ENCODE assay signal across 12 cellular contexts in the genomic region with DNA sequence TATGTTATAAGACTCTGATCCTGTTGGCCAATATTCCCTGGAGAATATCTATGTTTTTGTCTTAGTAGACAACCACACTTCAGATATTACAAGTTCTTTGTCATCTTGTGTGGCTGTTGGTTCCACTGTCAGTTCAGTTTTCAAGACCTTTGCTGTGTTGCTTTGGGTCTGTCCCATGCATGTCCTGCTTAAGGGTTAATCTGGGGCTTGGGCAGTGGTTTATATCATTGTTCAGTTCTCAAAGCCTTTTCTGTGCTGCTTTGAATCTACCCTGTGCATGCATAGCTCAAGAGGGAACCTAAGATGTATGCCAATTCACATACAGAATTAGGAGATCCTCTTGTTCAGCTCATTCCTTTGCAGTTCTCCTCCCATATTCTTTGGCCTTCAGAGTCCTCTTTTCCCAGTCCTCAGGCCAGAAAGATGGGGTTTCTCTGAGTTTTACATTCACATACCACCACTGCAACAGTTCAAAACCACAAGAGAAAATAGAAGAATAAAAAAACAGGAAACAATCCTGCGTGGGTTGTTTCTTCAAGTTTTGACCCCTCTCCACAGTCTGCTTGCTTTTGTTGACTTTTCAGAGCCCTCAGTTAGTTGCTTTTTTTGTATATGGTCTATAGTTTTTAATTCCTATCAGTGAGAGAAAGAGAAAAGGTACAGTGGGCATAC. TPM values are rescaled to one million over a fixed set of nuclear protein-coding genes. Genes with fewer than 3 reads are reported as not detected.
DNase-seq lines count a peak whose midpoint lies in the region; ATAC-seq and TF ChIP-seq lines count a peak whose summit lies in the region.
"Had no signal": no experiment of that assay in that cellular context is flagged by ENCODE, and none has a peak within 500 bp of the region (broad histone marks: within the 10 kb centered on the region; RNA-seq: fewer than 3 reads in every experiment).

No MANE protein-coding gene starts in this region.

- no peaks in the 10 kb centered on the region for H4K20me1 ChIP-seq in H9 (ENCODE audit: control insufficient read depth, insufficient read depth, insufficient read length)

- intact Hi-C loops in CD4-positive, alpha-beta T cell (cut with DNase I, micrococcal nuclease) = no loop called here

- no peak overlapping the region for H2AFZ ChIP-seq in H9 (ENCODE audit: low read length)

- H3K79me2 ChIP-seq in H9 (ENCODE audit: insufficient read depth, low read length) = no peaks in the 10 kb centered on the region

- no peaks in the 10 kb centered on the region for H3K27me3 Mint-ChIP-seq in CD4-positive, alpha-beta T cell
- no peaks in the 10 kb centered on the region for H3K27me3 Mint-ChIP-seq in H9 (ENCODE audit: low read depth)
- H3K27me3 Mint-ChIP-seq in T-cell = no peaks in the 10 kb centered on the region
- peaks cover 0 to 1% (median 0%) of the 10 kb centered on the region in 3 donors for H3K27me3 Mint-ChIP-seq in immature natural killer cell (ENCODE audit: low read depth in 3 of 3)

- H3K18ac ChIP-seq in H9 (ENCODE audit: insufficient read length, low read depth, low read length) = no peak overlapping the region

- TF ChIP-seq POLR2A in Peyer's patch (IDR thresholded peaks at IDR 0.05) = no peak

- H3K4me3 ChIP-seq in Peyer's patch = no peak overlapping the region
- H3K4me3 ChIP-seq: esophagus squamous epithelium had no signal

- POLR2A ChIA-PET in CD4-positive, alpha-beta T cell (lab: Charles Lee) = no interaction called here
- POLR2A ChIA-PET in T-cell (lab: Charles Lee) = no interaction called here

- H3K4me1 Mint-ChIP-seq in CD4-positive, alpha-beta T cell (ENCODE audit: low read depth) = peaks cover 23% of the 10 kb centered on the region
- H3K4me1 Mint-ChIP-seq in H9 (no peaks in the 10 kb centered on the region), T-cell (peaks cover 19 to 38% (median 29%) of the 10 kb centered on the region in 3 donors), immature natural killer cell (peaks cover 21 to 29% of the 10 kb centered on the region in 2 donors)

- DNase-seq in CD4-positive, alpha-beta T cell = no peak
- no peak for DNase-seq in H9
- DNase-seq in T-cell = no peak
- no peak for DNase-seq in immature natural killer cell
- no peak for DNase-seq in foreskin melanocyte
- DNase-seq in Peyer's patch = no peak
- no peak for DNase-seq in NCI-H524 (lab: John Stamatoyannopoulos, UW)
- DNase-seq: esophagus squamous epithelium; stimulated activated CD4-positive, alpha-beta T cell treated with anti-CD3 and anti-CD28 coated beads, Interleukin-2, amount 100 ng/mL, for 24 hours; stimulated activated naive CD8-positive, alpha-beta T cell treated with anti-CD3 and anti-CD28 coated beads, Interleukin-15, Interleukin-2, amounts not matched to agents 100 U/mL and 50 U/mL, for 24 hours had no signal

- H3K27ac ChIP-seq in CD4-positive, alpha-beta T cell (ENCODE audit: low read depth, low read length) = no peak overlapping the region
- H3K27ac ChIP-seq in H9 (ENCODE audit: insufficient read length, low read depth, low read length) (no peak overlapping the region), Peyer's patch (peak overlapping the region in 1 of 4 donors; percentile 32)
- H3K27ac ChIP-seq: esophagus squamous epithelium had no signal

- no peak overlapping the region for H3K14ac ChIP-seq in H9 (ENCODE audit: insufficient read depth, low read length)

- no peak overlapping the region for H2BK20ac ChIP-seq in H9 (ENCODE audit: low read depth, low read length, poor library complexity, severe bottlenecking)

- CTCF ChIA-PET in CD4-positive, alpha-beta T cell (lab: Charles Lee) = interaction anchor here (1.0 to 1.9 kb wide), 3 partner anchors 9 to 92 kb away, joined by 3 to 5 read pairs (median 3); no protein-coding TSS in a partner anchor
- CTCF ChIA-PET in T-cell (lab: Charles Lee) = no interaction called here

- no peak overlapping the region for H3T11ph ChIP-seq in H9 (ENCODE audit: low read length)

- no peak overlapping the region for H2BK120ac ChIP-seq in H9 (ENCODE audit: low read depth, low read length, poor library complexity, severe bottlenecking)

- H3K9me3 Mint-ChIP-seq in CD4-positive, alpha-beta T cell = no peaks in the 10 kb centered on the region
- H3K9me3 Mint-ChIP-seq in H9 (no peaks in the 10 kb centered on the region), T-cell (no peaks in the 10 kb centered on the region), immature natural killer cell (no peaks in the 10 kb centered on the region)

- no peak overlapping the region for H4K5ac ChIP-seq in H9 (ENCODE audit: insufficient read length, low read depth, low read length)

- H4K8ac ChIP-seq in H9 (replicated peaks; ENCODE audit: insufficient read length, low read depth, low read length) = no peak overlapping the region

- no peak overlapping the region for H4K91ac ChIP-seq in H9 (ENCODE audit: insufficient read length, low read depth, low read length)

- no peak overlapping the region for H3K56ac ChIP-seq in H9 (ENCODE audit: insufficient read length, low read depth, low read length)

- H3K9ac ChIP-seq in H9 (ENCODE audit: extremely low read depth, insufficient read length, low read length) = no peak overlapping the region

- no peaks in the 10 kb centered on the region for H3K27me3 ChIP-seq in CD4-positive, alpha-beta T cell (ENCODE audit: control insufficient read depth, insufficient read depth, low read length)
- no peaks in the 10 kb centered on the region for H3K27me3 ChIP-seq in H9 (ENCODE audit: insufficient read depth, low read length)
- no peaks in the 10 kb centered on the region for H3K27me3 ChIP-seq in Peyer's patch
- H3K27me3 ChIP-seq: esophagus squamous epithelium had no signal

- H3K36me3 ChIP-seq in Peyer's patch = no peaks in the 10 kb centered on the region

- H3K79me1 ChIP-seq in H9 (ENCODE audit: insufficient read depth, low read depth, low read length, poor library complexity, severe bottlenecking) = peaks cover 3% of the 10 kb centered on the region

- H3K27ac Mint-ChIP-seq in CD4-positive, alpha-beta T cell = peak overlapping the region; percentile 13
- peak overlapping the region in 2 of 3 experiments; percentile 39 to 66; a peak in 3 of 7 replicates for H3K27ac Mint-ChIP-seq in H9
- peak overlapping the region; percentile 82 to 84 for H3K27ac Mint-ChIP-seq in T-cell
- H3K27ac Mint-ChIP-seq in immature natural killer cell = peak overlapping the region; percentile 59 to 92 (median 86)

- no peak overlapping the region for H2BK5ac ChIP-seq in H9 (ENCODE audit: insufficient read length, low read length)

- H3K9me3 ChIP-seq in CD4-positive, alpha-beta T cell (ENCODE audit: control insufficient read depth, low read length) = no peaks in the 10 kb centered on the region
- H3K9me3 ChIP-seq in H9 (ENCODE audit: control insufficient read depth, low read depth, low read length) = no peaks in the 10 kb centered on the region
- H3K9me3 ChIP-seq in Peyer's patch = no peaks in the 10 kb centered on the region
- H3K9me3 ChIP-seq: esophagus squamous epithelium had no signal

- WGBS in H9 (ENCODE audit: extremely low coverage, insufficient read length, low lambda C conversion rate) = no CpG with 5 or more reads among the region's 1 CpG

- no peak overlapping the region for H3K4me2 ChIP-seq in H9 (ENCODE audit: insufficient read depth, insufficient read length, low read length)

- no peak for ATAC-seq in CD4-positive, alpha-beta T cell (ENCODE audit: poor library complexity)
- ATAC-seq in T-cell (replicated peaks in 1 of 4) (peak in 3 of 4 experiments; percentile 20 to 44 (median 34)), GM19452 (IDR thresholded peaks at IDR 0.05; ENCODE audit: unreplicated experiment) (no peak)
- ATAC-seq: stimulated activated naive CD8-positive, alpha-beta T cell treated with anti-CD3 and anti-CD28 coated beads, Interleukin-15, Interleukin-2, amounts not matched to agents 100 U/mL and 50 U/mL, for 24 hours had no signal

- H2BK12ac ChIP-seq in H9 (ENCODE audit: insufficient read length, low read depth, low read length) = no peak overlapping the region

- no peaks in the 10 kb centered on the region for H3K23me2 ChIP-seq in H9 (ENCODE audit: insufficient read length, low read depth, low read length, poor library complexity, severe bottlenecking)

- H3K4me1 ChIP-seq in H9 (ENCODE audit: insufficient read depth, low read length) (no peaks in the 10 kb centered on the region), Peyer's patch (no peaks in the 10 kb centered on the region)
- H3K4me1 ChIP-seq: esophagus squamous epithelium had no signal

- no peak overlapping the region for H3K4ac ChIP-seq in H9 (ENCODE audit: low read depth, low read length)

- no peak overlapping the region for H2AK5ac ChIP-seq in H9 (ENCODE audit: insufficient read length, low read length)

- peak overlapping the region; percentile 8 for H3K4me3 Mint-ChIP-seq in CD4-positive, alpha-beta T cell
- H3K4me3 Mint-ChIP-seq in H9 (no peak overlapping the region), T-cell (peak overlapping the region; percentile 1 to 63 (median 4)), immature natural killer cell (peak overlapping the region; percentile 47 to 73 (median 65))

- H3K23ac ChIP-seq in H9 (ENCODE audit: insufficient read length, low read depth, low read length) = no peak overlapping the region

- TF ChIP-seq CTCF in CD4-positive, alpha-beta T cell (IDR thresholded peaks at IDR 0.05) = no peak
- TF ChIP-seq CTCF in H9 (conservative IDR thresholded peaks at IDR 0.05) (no peak), Peyer's patch (IDR thresholded peaks at IDR 0.05) (no peak)

- no peak overlapping the region for H2BK15ac ChIP-seq in H9 (ENCODE audit: low read depth, low read length)

- H3K36me3 Mint-ChIP-seq in CD4-positive, alpha-beta T cell (ENCODE audit: low read depth) = no peaks in the 10 kb centered on the region
- H3K36me3 Mint-ChIP-seq in H9 (ENCODE audit: insufficient read depth in 1 of 3, low read depth in 3 of 3) (peaks cover 36 to 76% (median 73%) of the 10 kb centered on the region in 3 experiments; a peak in 6 of 7 replicates), T-cell (no peaks in the 10 kb centered on the region), immature natural killer cell (peaks cover 0 to 8% (median 0%) of the 10 kb centered on the region in 3 donors)

RNA-seq across cellular contexts. Expression of a gene that starts 21.6 kb away (rescaled TPM):
- total RNA-seq in CD4-positive, alpha-beta T cell = 1 to 10 TPM; 1.4 to 2.4 TPM
- 83.2 and 86.5 TPM in 2 replicates for total RNA-seq in H9 (2021)
- 1 to 10 TPM in 4 of 5 donors, under 1 TPM in 1; 0.79 to 2.2 (median 1.9) TPM for total RNA-seq in T-cell
- polyA plus RNA-seq in immature natural killer cell = under 1 TPM in 2 of 3 donors, not detected in 1; 0.74 to 0.99 TPM
- 100 to 1,000 TPM in 1 of 4 donors, 10 to 100 TPM in 3; 10.6 to 120 (median 13.3) TPM for total RNA-seq in Peyer's patch

RNA-seq across cellular contexts. Expression of a gene that starts 56.4 kb away (rescaled TPM):
- under 1 TPM; 0.34 to 0.36 TPM for total RNA-seq in CD4-positive, alpha-beta T cell
- total RNA-seq in H9 (2021) (7.0 and 7.4 TPM in 2 replicates), T-cell (1 to 10 TPM in 2 of 5 donors, under 1 TPM in 1, not detected in 2; 0.28 to 2.1 (median 1.4) TPM), Peyer's patch (1 to 10 TPM in 2 of 4 donors, not detected in 2; 3.3 to 4.7 TPM)
- polyA plus RNA-seq in immature natural killer cell = 1 to 10 TPM; 2.0 to 8.3 (median 3.6) TPM
- total RNA-seq: NCI-H460 had no signal

Comparison
In these comparisons a context has a peak if more than half of its experiments do, and no peak if none do; other contexts are left out.
1. ATAC-seq: peak in T-cell (3 of 4); none in CD4-positive, alpha-beta T cell (single experiment) and GM19452 (single experiment).
2. H3K27ac Mint-ChIP-seq: peak in every context shown above with its lines; median percentile 86 in immature natural killer cell; 83 in T-cell; 52 in H9; 13 in CD4-positive, alpha-beta T cell.
3. H3K4me3 Mint-ChIP-seq: peak in CD4-positive, alpha-beta T cell (single experiment), T-cell (3 of 3) and immature natural killer cell (5 of 5); none in H9 (0 of 2).